Comparison of ENCODE assay signal across 11 cellular contexts in genomic region chr14:61469771-61470170, GRCh38.
DNase-seq lines count a peak whose midpoint lies in the region; ATAC-seq and TF ChIP-seq lines count a peak whose summit lies in the region.
"Had no signal": no experiment of that assay in that cellular context is flagged by ENCODE, and none has a peak within 500 bp of the region (broad histone marks: within the 10 kb centered on the region; RNA-seq: fewer than 3 reads in every experiment).

No MANE protein-coding gene starts in this region.

- H3K27ac Mint-ChIP-seq in T-helper 17 cell, result peak overlapping the region; percentile 95

- H3K4me3 Mint-ChIP-seq in T-helper 17 cell, result no peak overlapping the region

- H3K36me3 ChIP-seq in left ventricle myocardium inferior (no peaks in the 10 kb centered on the region), urinary bladder (ENCODE audit: insufficient read depth) (no peaks in the 10 kb centered on the region)

- peak overlapping the region; percentile 90 for H3K27ac ChIP-seq in left ventricle myocardium inferior (replicated peaks)
- H3K27ac ChIP-seq in urinary bladder (ENCODE audit: low read depth), result peak overlapping the region; percentile 13
- H3K27ac ChIP-seq: psoas muscle had no signal

- WGBS in urinary bladder, result 80% methylated on average over 6 of the region's 6 CpGs

- H3K9me3 ChIP-seq in left ventricle myocardium inferior (replicated peaks) (peaks cover under 1% of the 10 kb centered on the region), T-helper 17 cell (ENCODE audit: control insufficient read depth, low read length, poor library complexity, severe bottlenecking) (no peaks in the 10 kb centered on the region)
- H3K9me3 ChIP-seq: psoas muscle had no signal

- H3K4me1 ChIP-seq in left ventricle myocardium inferior (peaks cover 91% of the 10 kb centered on the region), urinary bladder (ENCODE audit: insufficient read depth) (no peaks in the 10 kb centered on the region)

- ATAC-seq in Right ventricle myocardium inferior, result no peak
- ATAC-seq in T-helper 17 cell, result no peak
- ATAC-seq in HG03196 (IDR thresholded peaks at IDR 0.05; ENCODE audit: unreplicated experiment), result no peak
- ATAC-seq: GM12878, psoas muscle had no signal

- in situ Hi-C loops in GM13977 (cut with MboI; ENCODE audit: low pct_unique_long_range_greater_than_20kb, low sequenced_read_pairs, unreplicated experiment), result loop anchor here (10.0 kb wide), 1 partner anchor 265 kb away; no protein-coding TSS in a partner anchor

- TF ChIP-seq CTCF in left ventricle myocardium inferior (IDR thresholded peaks at IDR 0.05; ENCODE audit: borderline replicate concordance), result no peak
- TF ChIP-seq CTCF in GM13977 (IDR thresholded peaks at IDR 0.05; ENCODE audit: extremely low read depth, insufficient read depth, missing control alignments), result no peak

- H3K27me3 ChIP-seq in left ventricle myocardium inferior (ENCODE audit: low read depth), result no peaks in the 10 kb centered on the region

- H3K36me3 Mint-ChIP-seq in T-helper 17 cell (ENCODE audit: low read depth), result peaks cover 4% of the 10 kb centered on the region

- peaks cover 62% of the 10 kb centered on the region for H3K4me1 Mint-ChIP-seq in T-helper 17 cell

- intact Hi-C loops in left ventricle myocardium inferior (cut with micrococcal nuclease), result no loop called here
- intact Hi-C loops in Right ventricle myocardium inferior (cut with DNase I), result loop anchor here (5.0 kb wide), 1 partner anchor 293 kb away; the partner anchor contains the start of gene SNAPC1

- H3K4me3 ChIP-seq in left ventricle myocardium inferior (peak overlapping the region; percentile 52), urinary bladder (ENCODE audit: low read depth, low read length) (no peak overlapping the region)
- H3K4me3 ChIP-seq: GM12878, psoas muscle had no signal

- DNase-seq in left ventricle myocardium inferior (no peak), Right ventricle myocardium inferior (ENCODE audit: missing footprints) (no peak), T-helper 17 cell (no peak), islet precursor cell (peak; percentile 42), cortex of kidney (lab: John Stamatoyannopoulos, UW) (no peak), GM13977 (ENCODE audit: low spot score) (no peak)
- DNase-seq: NCI-H146, psoas muscle had no signal

- H3K27me3 Mint-ChIP-seq in T-helper 17 cell, result no peaks in the 10 kb centered on the region
